Comparison of ENCODE assay signal across 14 cellular contexts in the genomic region with DNA sequence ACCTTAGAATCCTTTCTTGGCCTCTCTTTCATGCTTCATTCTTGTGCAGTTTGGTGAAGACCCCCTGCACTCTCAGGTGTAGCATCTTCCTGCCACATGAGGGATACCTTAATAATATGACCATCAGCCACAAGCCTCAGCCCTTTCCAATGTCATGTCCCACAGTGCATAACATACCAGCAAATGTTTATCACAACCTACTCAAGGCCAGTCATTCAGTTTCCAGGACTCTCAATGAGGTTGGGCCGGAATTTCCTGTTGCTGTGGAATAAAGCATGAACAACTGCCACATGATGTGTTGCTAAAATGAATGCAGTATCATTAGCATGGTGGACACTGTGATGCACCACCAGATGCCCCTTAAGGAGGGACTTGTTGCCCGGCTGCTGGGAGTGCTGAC.
"Had no signal": no experiment of that assay in that cellular context is flagged by ENCODE, and none has a peak within 500 bp of the region (broad histone marks: within the 10 kb centered on the region; RNA-seq: fewer than 3 reads in every experiment).

No MANE protein-coding gene starts in this region.

- H3K4me3 ChIP-seq: dorsolateral prefrontal cortex, gastrocnemius medialis, heart right ventricle, tibial nerve, uterus had no signal

- H3K36me3 ChIP-seq: gastrocnemius medialis, uterus had no signal

- ATAC-seq: activated CD4-positive, alpha-beta T cell treated with anti-CD3 and anti-CD28 coated beads for 36 hours; gastrocnemius medialis; stimulated activated naive CD8-positive, alpha-beta T cell treated with anti-CD3 and anti-CD28 coated beads, Interleukin-15, Interleukin-2, amounts not matched to agents 100 U/mL and 50 U/mL, for 24 hours; WTC11 had no signal

- H3K27ac ChIP-seq: dorsolateral prefrontal cortex, gastrocnemius medialis, heart right ventricle, tibial nerve, uterus had no signal

- H3K27me3 ChIP-seq: dorsolateral prefrontal cortex, gastrocnemius medialis, heart right ventricle, tibial nerve, uterus had no signal

- H3K9me3 ChIP-seq: gastrocnemius medialis, heart right ventricle, tibial nerve, uterus had no signal

- DNase-seq: activated CD4-positive, alpha-beta memory T cell treated with anti-CD3 and anti-CD28 coated beads for 36 hours; activated CD4-positive, alpha-beta T cell treated with anti-CD3 and anti-CD28 coated beads for 36 hours; activated gamma-delta T cell treated with Interleukin-2 at 50 U/mL for 16 hours; activated T-cell treated with anti-CD3 and anti-CD28 coated beads for 4 hours; dorsolateral prefrontal cortex; erythroblast; gastrocnemius medialis; heart right ventricle; kidney glomerular epithelial cell; retina; stimulated activated naive CD8-positive, alpha-beta T cell treated with anti-CD3 and anti-CD28 coated beads, Interleukin-15, Interleukin-2, amounts not matched to agents 100 U/mL and 50 U/mL, for 24 hours; uterus had no signal

- H3K4me1 ChIP-seq: uterus had no signal
